In the genomic region with DNA sequence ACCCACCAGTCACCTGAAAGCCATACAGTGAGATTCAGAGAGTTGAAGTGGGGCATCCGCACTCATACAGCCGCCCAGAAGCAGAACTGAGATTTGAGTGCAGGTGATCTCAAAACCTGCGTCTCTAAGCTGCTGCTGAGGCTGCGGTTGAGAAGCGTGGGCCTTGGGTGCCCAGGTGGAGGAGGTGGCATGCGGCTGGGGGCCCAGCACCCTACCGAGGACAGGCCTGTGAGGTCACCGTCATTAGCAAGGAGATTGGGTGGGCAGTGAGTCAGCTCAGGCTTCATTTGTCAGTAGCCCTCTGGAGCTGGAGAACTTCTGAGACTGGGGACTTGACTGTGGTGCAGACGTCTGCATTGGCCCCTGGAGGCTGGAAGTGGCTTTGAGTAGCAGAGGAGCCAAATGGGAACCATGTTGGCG, we compare ENCODE assay signal across 11 cellular contexts. TPM values are rescaled to one million over a fixed set of nuclear protein-coding genes. Genes with fewer than 3 reads are reported as not detected.
A peak's percentile ranks its signal among the peaks of the same experiment; 100 is the strongest.
DNase-seq lines count a peak whose midpoint lies in the region; ATAC-seq, FAIRE-seq and TF ChIP-seq lines count a peak whose summit lies in the region.
"Had no signal": no experiment of that assay in that cellular context is flagged by ENCODE, and none has a peak within 500 bp of the region (broad histone marks: within the 10 kb centered on the region; RNA-seq: fewer than 3 reads in every experiment).

No MANE protein-coding gene starts in this region.

- H4K8ac ChIP-seq in mesenchymal stem cell (ENCODE audit: low read length): no peak overlapping the region

- FAIRE-seq in H54 (lab: Jason Lieb, UNC): no peak

- H2AK5ac ChIP-seq in mesenchymal stem cell (ENCODE audit: low read length, severe bottlenecking): no peak overlapping the region

- ATAC-seq in GM18502 (IDR thresholded peaks at IDR 0.05; ENCODE audit: poor library complexity, unreplicated experiment): peak; percentile 87
- peak; percentile 69 for ATAC-seq in GM21423 (IDR thresholded peaks at IDR 0.05; ENCODE audit: unreplicated experiment)
- ATAC-seq in HG03139 (IDR thresholded peaks at IDR 0.05; ENCODE audit: unreplicated experiment): peak; percentile 67

- H3K9me3 ChIP-seq in mesenchymal stem cell (ENCODE audit: control insufficient read depth, low read length): no peaks in the 10 kb centered on the region

- no peak overlapping the region for H3K4me3 ChIP-seq in mesenchymal stem cell (ENCODE audit: insufficient read depth in 1 of 2, low read depth in 1 of 2, low read length in 2 of 2)
- H3K4me3 ChIP-seq: skin epidermis had no signal

- WGBS in mesenchymal stem cell: 93% methylated on average over 10 of the region's 10 CpGs

- H3K36me3 ChIP-seq in mesenchymal stem cell (ENCODE audit: control insufficient read depth in 1 of 2, insufficient read depth in 2 of 2, low read depth in 1 of 2, low read length in 2 of 2): peaks cover 33 to 61% of the 10 kb centered on the region in 2 experiments

- no peak overlapping the region for H3K9ac ChIP-seq in mesenchymal stem cell (ENCODE audit: low read length)

- no peak for TF ChIP-seq POLR2A in H54 (IDR thresholded peaks at IDR 0.05; ENCODE audit: low read depth, low read length)

- no peak overlapping the region for H3K14ac ChIP-seq in mesenchymal stem cell (ENCODE audit: low read length in 2 of 2)

- DNase-seq in mesenchymal stem cell: no peak
- DNase-seq in NCI-H1092 treated with DMSO at 0.1 percent for 48 hours (lab: John Stamatoyannopoulos, UW): no peak
- DNase-seq in NCI-H2227 (lab: John Stamatoyannopoulos, UW; ENCODE audit: unreplicated experiment): no peak
- no peak for DNase-seq in H54 (ENCODE audit: insufficient read length, low spot score)
- DNase-seq: DND-41, KG1 had no signal

- peaks cover 3% of the 10 kb centered on the region for H3K27me3 Mint-ChIP-seq in brain

- no peak overlapping the region for H2BK5ac ChIP-seq in mesenchymal stem cell (ENCODE audit: low read depth, low read length, poor library complexity, severe bottlenecking)

- no peak overlapping the region for H4K91ac ChIP-seq in mesenchymal stem cell (ENCODE audit: low read length)

- no peak for TF ChIP-seq CTCF in brain (conservative IDR thresholded peaks at IDR 0.05)

- H2BK12ac ChIP-seq in mesenchymal stem cell (ENCODE audit: low read length in 2 of 2): peak overlapping the region in 1 of 2 experiments; percentile 24

- no peak overlapping the region for H2BK120ac ChIP-seq in mesenchymal stem cell (ENCODE audit: low read depth, low read length)

- H3K4ac ChIP-seq in mesenchymal stem cell (ENCODE audit: low read depth in 1 of 2, low read length in 2 of 2): no peak overlapping the region

- peaks cover 12% of the 10 kb centered on the region for H3K36me3 Mint-ChIP-seq in brain

- no peak overlapping the region for H3K18ac ChIP-seq in mesenchymal stem cell (ENCODE audit: low read depth in 1 of 2, low read length in 2 of 2)

- no peak overlapping the region for H2AFZ ChIP-seq in mesenchymal stem cell (ENCODE audit: low read depth, low read length)

- H3K27me3 ChIP-seq in mesenchymal stem cell (ENCODE audit: control insufficient read depth in 1 of 2, insufficient read depth in 1 of 2, low read length in 2 of 2): no peaks in the 10 kb centered on the region

- peaks cover 99% of the 10 kb centered on the region for H3K4me1 Mint-ChIP-seq in brain

- peaks cover 73% of the 10 kb centered on the region for H3K4me1 ChIP-seq in mesenchymal stem cell (ENCODE audit: control insufficient read depth, insufficient read depth, low read depth, low read length)

- H3K23ac ChIP-seq in mesenchymal stem cell (ENCODE audit: low read length in 2 of 2): no peak overlapping the region

- H3K27ac ChIP-seq in mesenchymal stem cell (ENCODE audit: low read length, poor library complexity, severe bottlenecking): no peak overlapping the region

- peak overlapping the region in 4 of 5 experiments; percentile 31 to 87 (median 75) for H3K27ac Mint-ChIP-seq in brain

- H2BK15ac ChIP-seq in mesenchymal stem cell (ENCODE audit: low read depth, poor library complexity, severe bottlenecking): no peak overlapping the region

- no peak overlapping the region for H3K4me2 ChIP-seq in mesenchymal stem cell (ENCODE audit: low read length, poor library complexity, severe bottlenecking)

- H3K9me3 Mint-ChIP-seq in brain: no peaks in the 10 kb centered on the region

- peaks cover 4% of the 10 kb centered on the region for H3K79me1 ChIP-seq in mesenchymal stem cell (replicated peaks; ENCODE audit: low read length, poor library complexity, severe bottlenecking)

- H3K4me3 Mint-ChIP-seq in brain: no peak overlapping the region

RNA-seq across cellular contexts. Expression of a gene that starts 29.8 kb away (rescaled TPM):
- polyA plus RNA-seq in brain (ENCODE audit: insufficient read depth, low read depth, low replicate concordance): 90.5 TPM
- 36.4 TPM for polyA plus RNA-seq in mesenchymal stem cell (2013, experiment 1 of 2)
- polyA plus RNA-seq in mesenchymal stem cell (2013, experiment 2 of 2): 35.8 TPM
